In the genomic region with DNA sequence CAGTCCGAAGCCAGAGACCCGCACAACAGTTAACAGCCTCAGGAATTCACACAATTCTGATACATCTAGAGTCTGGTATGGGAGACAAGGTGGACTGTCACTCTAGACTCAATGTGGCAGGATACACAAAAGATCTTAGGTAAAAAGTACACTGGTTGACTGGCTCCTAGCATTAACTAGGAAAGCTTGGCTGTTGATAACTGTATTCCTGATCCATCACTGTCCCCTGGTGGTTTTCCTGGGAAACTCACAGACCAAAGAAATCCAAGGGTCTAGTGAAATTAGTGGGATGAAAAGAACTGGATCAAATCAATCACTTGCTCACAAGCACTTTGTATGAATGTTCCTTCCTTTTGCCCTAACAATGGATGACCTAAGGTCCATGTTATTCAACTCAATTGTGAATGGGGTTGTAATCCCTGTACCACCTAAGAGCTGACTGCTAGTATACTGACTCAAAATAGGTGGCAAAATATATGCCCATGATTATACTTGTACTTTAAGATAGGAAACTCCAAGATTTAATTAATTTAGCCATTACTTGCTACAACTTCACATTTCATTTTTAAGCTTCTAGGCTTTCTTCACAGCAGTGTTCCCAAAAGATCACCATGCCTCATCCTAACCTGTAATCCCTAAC, we compare ENCODE assay signal across 8 cellular contexts. TPM values are rescaled to one million over a fixed set of nuclear protein-coding genes. Genes with fewer than 3 reads are reported as not detected.
DNase-seq lines count a peak whose midpoint lies in the region; ATAC-seq and TF ChIP-seq lines count a peak whose summit lies in the region.

No MANE protein-coding gene starts in this region.

- TF ChIP-seq EP300 in suprapubic skin (IDR thresholded peaks at IDR 0.05) = no peak

- TF ChIP-seq CTCF in coronary artery (IDR thresholded peaks at IDR 0.05) (peak; percentile 46), osteoblast (IDR thresholded peaks at IDR 0.05; ENCODE audit: extremely low read depth, low read depth, low read length) (peak; percentile 88), suprapubic skin (IDR thresholded peaks at IDR 0.05) (peak in 1 of 2 donors; percentile 33)

- no peak for TF ChIP-seq POLR2A in suprapubic skin (IDR thresholded peaks at IDR 0.05)

- no peaks in the 10 kb centered on the region for H4K20me1 ChIP-seq in osteoblast (ENCODE audit: insufficient read depth, low read length)

- H3K36me3 ChIP-seq in osteoblast (ENCODE audit: insufficient read depth, low read length) = peaks cover 24% of the 10 kb centered on the region
- peaks cover 75% of the 10 kb centered on the region for H3K36me3 ChIP-seq in suprapubic skin

- H3K4me1 ChIP-seq in osteoblast (ENCODE audit: insufficient read depth, low read length) (peaks cover 22% of the 10 kb centered on the region), suprapubic skin (no peaks in the 10 kb centered on the region)

- no peak overlapping the region for H3K4me3 ChIP-seq in coronary artery
- no peak overlapping the region for H3K4me3 ChIP-seq in osteoblast (ENCODE audit: insufficient read depth, low read length)
- H3K4me3 ChIP-seq in suprapubic skin = no peak overlapping the region

- no peak overlapping the region for H2AFZ ChIP-seq in osteoblast (ENCODE audit: low read length)

- no peak for ATAC-seq in GM18907 (IDR thresholded peaks at IDR 0.05; ENCODE audit: unreplicated experiment)

- H3K4me2 ChIP-seq in osteoblast (ENCODE audit: insufficient read depth, low read length) = no peak overlapping the region

- H3K79me2 ChIP-seq in osteoblast (ENCODE audit: insufficient read depth, low read length) = no peaks in the 10 kb centered on the region

- H3K27ac ChIP-seq in coronary artery (no peak overlapping the region), osteoblast (ENCODE audit: low read depth, low read length) (no peak overlapping the region), suprapubic skin (no peak overlapping the region)

- H3K9me3 ChIP-seq in osteoblast (ENCODE audit: low read depth, low read length) (no peaks in the 10 kb centered on the region), suprapubic skin (no peaks in the 10 kb centered on the region)

- WGBS in suprapubic skin = 94% methylated on average over 2 of the region's 2 CpGs

- no peaks in the 10 kb centered on the region for H3K27me3 ChIP-seq in osteoblast (ENCODE audit: insufficient read depth, low read length)
- no peaks in the 10 kb centered on the region for H3K27me3 ChIP-seq in suprapubic skin

- DNase-seq in ELR (ENCODE audit: low read depth) (peak; percentile 58), NCI-H2171 (lab: John Stamatoyannopoulos, UW) (peak; percentile 61), coronary artery (ENCODE audit: low spot score) (no peak), osteoblast (ENCODE audit: insufficient read length, low spot score, missing footprints) (no peak), suprapubic skin (ENCODE audit: low spot score in 2 of 2) (no peak)
- no peak for DNase-seq in stimulated activated CD4-positive, alpha-beta T cell treated with anti-CD3 and anti-CD28 coated beads, Interleukin-2, amount 100 ng/mL, for 24 hours
- no peak for DNase-seq in activated T-cell treated with anti-CD3 and anti-CD28 coated beads, Interleukin-2, amount 50 U/mL, for 48 hours

RNA-seq across cellular contexts. Expression of gene NPC2, which starts 14.0 kb away (rescaled TPM):
- 266 and 291 TPM in 2 replicates for total RNA-seq in osteoblast
- 100 to 1,000 TPM; 274 to 450 (median 338) TPM for total RNA-seq in suprapubic skin

RNA-seq across cellular contexts. Expression of gene ISCA2, which starts 14.4 kb away (rescaled TPM):
- total RNA-seq in osteoblast (8.7 and 18.6 TPM in 2 replicates), suprapubic skin (10 to 100 TPM in 2 of 4 donors, 1 to 10 TPM in 2; 7.9 to 14.7 (median 11.2) TPM)

RNA-seq across cellular contexts. Expression of gene SYNDIG1L, which starts 53.1 kb away (rescaled TPM):
- total RNA-seq in osteoblast = not detected in 2 replicates
- under 1 TPM in 3 of 4 donors, not detected in 1; 0.21 to 0.91 (median 0.32) TPM for total RNA-seq in suprapubic skin

Comparison
In these comparisons a context has a peak if more than half of its experiments do, and no peak if none do; other contexts are left out.
1. DNase-seq: peak in ELR (single experiment) and NCI-H2171 (single experiment); none in coronary artery (single experiment), osteoblast (single experiment), stimulated activated CD4-positive, alpha-beta T cell treated with anti-CD3 and anti-CD28 coated beads, Interleukin-2, amount 100 ng/mL, for 24 hours (0 of 2), suprapubic skin (0 of 2) and activated T-cell treated with anti-CD3 and anti-CD28 coated beads, Interleukin-2, amount 50 U/mL, for 48 hours (0 of 2).